8 cellular contexts compared by ENCODE assay signal in the genomic region with DNA sequence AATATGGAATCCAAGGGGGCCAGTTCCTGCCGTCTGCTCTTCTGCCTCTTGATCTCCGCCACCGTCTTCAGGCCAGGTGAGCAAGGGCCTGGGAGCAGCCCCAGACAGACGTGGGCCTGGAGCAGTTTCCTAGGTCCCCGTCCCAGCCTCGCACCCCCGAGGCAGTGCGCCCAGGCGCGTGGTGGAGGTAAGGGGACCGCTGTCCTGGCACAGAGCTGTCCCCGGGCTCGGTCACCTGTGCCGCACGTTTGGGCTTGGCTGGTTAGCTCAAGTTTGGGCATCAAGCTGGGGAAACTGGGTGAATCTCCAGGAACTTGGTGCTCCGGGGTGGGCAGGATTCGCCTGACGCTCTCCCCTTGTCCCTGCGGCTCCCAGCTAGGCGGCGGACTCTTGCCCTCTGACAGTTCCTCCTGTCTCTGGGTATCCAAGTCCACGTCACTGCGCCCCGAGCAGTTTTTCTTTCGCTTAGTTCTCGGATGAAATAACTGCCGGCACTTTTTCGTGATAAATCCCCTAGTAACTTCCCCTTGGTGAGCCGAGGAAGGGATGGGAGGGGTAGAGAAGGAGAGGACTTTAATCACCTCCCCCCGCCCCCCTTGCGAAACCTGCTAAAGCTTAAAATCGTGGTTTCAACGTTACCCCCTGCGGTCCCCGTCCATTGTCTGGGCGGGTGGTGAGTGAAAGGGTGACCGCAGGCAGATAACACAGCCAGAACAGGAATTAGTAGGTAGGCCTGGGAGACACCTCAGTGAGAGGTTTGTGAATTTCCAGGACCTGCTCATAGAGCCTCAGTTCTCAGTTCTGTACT. TPM values are rescaled to one million over a fixed set of nuclear protein-coding genes. Genes with fewer than 3 reads are reported as not detected.
DNase-seq lines count a peak whose midpoint lies in the region; ATAC-seq lines count a peak whose summit lies in the region.

No MANE protein-coding gene starts in this region.

- peak; percentile 22 for ATAC-seq in GM18499 (IDR thresholded peaks at IDR 0.05; ENCODE audit: insufficient read depth, unreplicated experiment)
- ATAC-seq in HG02623 (IDR thresholded peaks at IDR 0.05; ENCODE audit: unreplicated experiment) = peak; percentile 27
- peak; percentile 32 to 44 for ATAC-seq in activated CD4-positive, CD25-positive, alpha-beta regulatory T cell treated with anti-CD3 and anti-CD28 coated beads, Interleukin-2, amount 50 U/mL, for 24 hours
- peak; percentile 10 for ATAC-seq in central memory CD8-positive, alpha-beta T cell (replicated peaks; ENCODE audit: extremely low read depth, poor library complexity, severe bottlenecking)

- H3K36me3 Mint-ChIP-seq in central memory CD8-positive, alpha-beta T cell (ENCODE audit: insufficient read depth) = peaks cover 22% of the 10 kb centered on the region

- H3K27me3 Mint-ChIP-seq in central memory CD8-positive, alpha-beta T cell = no peaks in the 10 kb centered on the region

- no peaks in the 10 kb centered on the region for H3K9me3 Mint-ChIP-seq in central memory CD8-positive, alpha-beta T cell

- peak overlapping the region; percentile 99 for H3K27ac Mint-ChIP-seq in central memory CD8-positive, alpha-beta T cell (ENCODE audit: low read depth)

- H3K4me1 Mint-ChIP-seq in central memory CD8-positive, alpha-beta T cell = peaks cover 43% of the 10 kb centered on the region

- DNase-seq in NCI-H128 (lab: John Stamatoyannopoulos, UW; ENCODE audit: unreplicated experiment) (peak; percentile 31), kidney tubule cell (ENCODE audit: low spot score) (peak; percentile 93), cerebellum (ENCODE audit: low spot score) (no peak)
- peak; percentile 25 to 43 for DNase-seq in central memory CD8-positive, alpha-beta T cell (ENCODE audit: low spot score in 2 of 2)
- peak; percentile 92 for DNase-seq in stimulated activated CD4-positive, alpha-beta T cell treated with anti-CD3 and anti-CD28 coated beads, Interleukin-15, amount 100 ng/mL, for 24 hours

- peak overlapping the region; percentile 99 for H3K4me3 Mint-ChIP-seq in central memory CD8-positive, alpha-beta T cell

RNA-seq across cellular contexts. Expression of gene ALCAM, which starts 0.9 kb away (rescaled TPM):
- total RNA-seq in cerebellum = 68.6 TPM
